Comparison of ENCODE assay signal across 1 cellular context in the genomic region with DNA sequence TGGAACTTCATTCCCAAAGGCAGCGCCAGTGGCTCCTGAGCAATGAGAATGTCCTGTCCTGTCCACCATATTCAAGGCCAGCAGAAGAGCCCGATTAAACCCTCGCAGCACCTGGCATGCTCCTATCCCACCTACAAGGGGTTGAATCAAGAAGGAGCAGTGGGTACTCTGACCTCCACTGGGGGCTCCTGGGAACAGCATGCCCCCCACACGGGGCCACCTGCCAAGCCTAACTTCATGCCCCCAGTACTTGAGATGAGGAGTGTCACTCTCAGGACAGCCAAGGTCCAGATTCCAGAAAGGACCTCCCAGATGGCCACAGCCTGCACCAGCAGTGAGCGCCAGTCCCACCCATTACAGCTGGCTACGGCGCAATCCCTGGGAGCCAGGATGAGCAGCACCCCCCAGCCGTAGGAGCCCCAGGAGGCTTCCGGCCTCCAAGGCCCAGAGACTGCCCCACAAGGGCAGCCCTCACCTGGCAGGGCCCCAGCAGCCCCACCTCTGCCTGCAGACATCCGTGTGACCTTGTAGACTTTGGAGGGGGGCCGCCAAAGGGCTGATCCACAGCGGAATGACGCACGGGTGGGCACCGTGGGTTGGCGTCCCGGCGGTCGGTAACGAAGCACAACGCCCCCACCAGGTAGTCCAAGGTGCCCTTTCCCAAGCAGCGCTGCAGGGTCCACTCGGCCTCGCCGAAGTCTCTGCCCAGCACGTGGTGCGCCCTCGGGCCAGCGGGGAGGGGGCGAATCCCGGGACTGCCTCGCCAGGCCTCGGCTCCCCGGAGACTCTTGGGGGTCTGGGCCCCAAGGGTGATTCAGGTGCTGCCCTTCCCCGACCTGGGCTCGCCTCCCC.
TF ChIP-seq lines count a peak whose summit lies in the region.

No MANE protein-coding gene starts in this region.

TF ChIP-seq in H1, 55 proteins besides CTCF, POLR2A, EP300 and RAD21:
- TF ChIP-seq, protein P1, sequence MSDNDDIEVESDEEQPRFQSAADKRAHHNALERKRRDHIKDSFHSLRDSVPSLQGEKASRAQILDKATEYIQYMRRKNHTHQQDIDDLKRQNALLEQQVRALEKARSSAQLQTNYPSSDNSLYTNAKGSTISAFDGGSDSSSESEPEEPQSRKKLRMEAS (IDR thresholded peaks at IDR 0.05) = peak; percentile 80; the same call in 1 of the 2 replicates
- TF ChIP-seq TCF12 (IDR thresholded peaks at IDR 0.05; ENCODE audit: low read depth, low read length) (no peak), JUN (IDR thresholded peaks at IDR 0.05; ENCODE audit: low read depth, low read length) (no peak), TEAD4 (IDR thresholded peaks at IDR 0.05; ENCODE audit: low read depth, low read length) (no peak)
TF ChIP-seq in H1: peak in this region for 1.
